Comparison of ENCODE assay signal across 14 cellular contexts in the genomic region with DNA sequence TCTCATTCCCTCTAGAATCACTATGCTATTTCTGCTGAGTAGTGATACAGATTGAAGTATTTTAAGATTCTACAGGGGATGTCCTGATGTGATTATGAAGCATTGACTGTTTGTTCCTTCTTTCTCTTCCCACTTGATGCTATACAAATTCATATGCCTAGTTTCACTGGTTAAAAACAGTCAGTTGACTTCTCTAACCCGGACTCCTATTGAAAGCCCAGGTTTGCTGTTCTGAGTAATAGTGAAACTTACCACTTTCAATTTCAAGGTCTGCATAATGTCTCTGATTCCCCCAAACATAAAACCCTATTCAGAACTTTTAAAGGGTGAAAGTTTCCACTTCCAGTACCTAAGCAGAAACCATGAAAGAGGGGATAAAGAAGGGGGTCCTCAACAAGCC.
DNase-seq lines count a peak whose midpoint lies in the region; ATAC-seq lines count a peak whose summit lies in the region.
"Had no signal": no experiment of that assay in that cellular context is flagged by ENCODE, and none has a peak within 500 bp of the region (broad histone marks: within the 10 kb centered on the region; RNA-seq: fewer than 3 reads in every experiment).

No MANE protein-coding gene starts in this region.

- no peak overlapping the region for H3K4me3 ChIP-seq in mesenchymal stem cell (ENCODE audit: insufficient read depth in 1 of 2, low read depth in 1 of 2, low read length in 2 of 2)
- H3K4me3 ChIP-seq: skin epidermis had no signal

- no peak overlapping the region for H2BK5ac ChIP-seq in mesenchymal stem cell (ENCODE audit: low read depth, low read length, poor library complexity, severe bottlenecking)

- 92% methylated on average over 1 of the region's 1 CpG for WGBS in mesenchymal stem cell

- H3K9me3 ChIP-seq in mesenchymal stem cell (ENCODE audit: control insufficient read depth, low read length) = peaks cover 10% of the 10 kb centered on the region

- H2BK12ac ChIP-seq in mesenchymal stem cell (ENCODE audit: low read length in 2 of 2) = no peak overlapping the region

- H4K91ac ChIP-seq in mesenchymal stem cell (ENCODE audit: low read length) = no peak overlapping the region

- no peak overlapping the region for H3K4ac ChIP-seq in mesenchymal stem cell (ENCODE audit: low read depth in 1 of 2, low read length in 2 of 2)

- no peak overlapping the region for H3K27ac ChIP-seq in mesenchymal stem cell (ENCODE audit: low read length, poor library complexity, severe bottlenecking)
- H3K27ac ChIP-seq: 22Rv1, skin epidermis had no signal

- no peak overlapping the region for H3K14ac ChIP-seq in mesenchymal stem cell (ENCODE audit: low read length in 2 of 2)

- no peaks in the 10 kb centered on the region for H3K79me1 ChIP-seq in mesenchymal stem cell (replicated peaks; ENCODE audit: low read length, poor library complexity, severe bottlenecking)

- no peaks in the 10 kb centered on the region for H3K36me3 ChIP-seq in mesenchymal stem cell (ENCODE audit: control insufficient read depth in 1 of 2, insufficient read depth in 2 of 2, low read depth in 1 of 2, low read length in 2 of 2)

- H3K18ac ChIP-seq in mesenchymal stem cell (ENCODE audit: low read depth in 1 of 2, low read length in 2 of 2) = no peak overlapping the region

- no peak overlapping the region for H3K9ac ChIP-seq in mesenchymal stem cell (ENCODE audit: low read length)

- DNase-seq in NOMO-1 treated with DMSO at 0.1 percent for 48 hours (lab: John Stamatoyannopoulos, UW; ENCODE audit: unreplicated experiment) (peak; percentile 21), NOMO-1 treated with dmso at 0.1 percent for 144 hours (lab: John Stamatoyannopoulos, UW; ENCODE audit: unreplicated experiment) (no peak), mesenchymal stem cell (peak; percentile 18)
- no peak for DNase-seq in effector CD4-positive, alpha-beta T cell
- no peak for DNase-seq in activated effector memory CD4-positive, alpha-beta T cell treated with Interleukin-2 at 50 U/mL for 16 hours
- no peak for DNase-seq in activated naive CD4-positive, alpha-beta T cell (lab: John Stamatoyannopoulos, UW)
- DNase-seq: activated naive CD4-positive, alpha-beta T cell treated with anti-CD3 and anti-CD28 coated beads, Interleukin-2, amount 50 U/mL, for 16 hours; hippocampal formation; NCI-H1694 treated with DMSO at 0.1 percent for 48 hours had no signal

- H2BK15ac ChIP-seq in mesenchymal stem cell (ENCODE audit: low read depth, poor library complexity, severe bottlenecking) = no peak overlapping the region

- no peak overlapping the region for H4K8ac ChIP-seq in mesenchymal stem cell (ENCODE audit: low read length)

- ATAC-seq in HG02571 (IDR thresholded peaks at IDR 0.05; ENCODE audit: unreplicated experiment) (peak; percentile 98), HG03354 (IDR thresholded peaks at IDR 0.05; ENCODE audit: poor library complexity, severe bottlenecking, unreplicated experiment) (peak; percentile 99)
- ATAC-seq: WTC11 had no signal

- H2BK120ac ChIP-seq in mesenchymal stem cell (ENCODE audit: low read depth, low read length) = no peak overlapping the region

- H3K4me1 ChIP-seq in mesenchymal stem cell (ENCODE audit: control insufficient read depth, insufficient read depth, low read depth, low read length) = no peaks in the 10 kb centered on the region

- H3K4me2 ChIP-seq in mesenchymal stem cell (ENCODE audit: low read length, poor library complexity, severe bottlenecking) = no peak overlapping the region

- no peak overlapping the region for H2AK5ac ChIP-seq in mesenchymal stem cell (ENCODE audit: low read length, severe bottlenecking)

- no peaks in the 10 kb centered on the region for H3K27me3 ChIP-seq in mesenchymal stem cell (ENCODE audit: control insufficient read depth in 1 of 2, insufficient read depth in 1 of 2, low read length in 2 of 2)

- no peak overlapping the region for H3K23ac ChIP-seq in mesenchymal stem cell (ENCODE audit: low read length in 2 of 2)

- no peak overlapping the region for H2AFZ ChIP-seq in mesenchymal stem cell (ENCODE audit: low read depth, low read length)

Comparison
In these comparisons a context has a peak if more than half of its experiments do, and no peak if none do; other contexts are left out.
1. DNase-seq: peak in NOMO-1 treated with DMSO at 0.1 percent for 48 hours (single experiment) and mesenchymal stem cell (single experiment); none in NOMO-1 treated with dmso at 0.1 percent for 144 hours (single experiment), effector CD4-positive, alpha-beta T cell (single experiment), activated effector memory CD4-positive, alpha-beta T cell treated with Interleukin-2 at 50 U/mL for 16 hours (single experiment) and activated naive CD4-positive, alpha-beta T cell (0 of 4).